Comparison of ENCODE assay signal across 34 cellular contexts in the genomic region with DNA sequence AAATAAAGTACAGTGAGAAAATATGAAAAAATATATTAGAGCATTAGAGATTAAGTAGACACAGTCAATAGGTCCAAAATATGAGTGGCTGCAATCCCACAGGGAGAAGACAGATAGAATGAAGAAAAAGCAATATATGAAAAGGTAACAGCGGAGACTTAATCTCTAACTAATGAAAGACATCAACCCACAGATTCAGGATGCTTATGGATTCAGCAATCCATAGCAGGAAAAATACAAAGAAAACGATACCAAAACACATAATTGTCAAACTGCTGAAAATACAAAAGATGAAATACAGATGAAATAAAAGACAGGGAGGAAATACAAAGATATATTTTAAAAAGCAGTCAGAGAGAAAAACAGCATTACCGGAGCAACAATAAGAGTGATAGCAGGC.
"Had no signal": no experiment of that assay in that cellular context is flagged by ENCODE, and none has a peak within 500 bp of the region (broad histone marks: within the 10 kb centered on the region; RNA-seq: fewer than 3 reads in every experiment).

No MANE protein-coding gene starts in this region.

- H3K27me3 ChIP-seq: MG63 had no signal

- H3K4me3 ChIP-seq: MG63 had no signal

- DNase-seq: Karpas-422, Kasumi-1, MG63, MM.1S, MV-4-11, NCI-H1048, NCI-H1092, NCI-H1092 treated with DMSO at 0.1 percent for 48 hours, NCI-H1105, NCI-H1105 treated with DMSO at 0.1 percent for 48 hours, NCI-H1417, NCI-H1417 treated with DMSO at 0.1 percent for 48 hours, NCI-H1436, NCI-H1436 treated with DMSO at 0.1 percent for 48 hours, NCI-H146, NCI-H1694, NCI-H1694 treated with DMSO at 0.1 percent for 48 hours, NCI-H187, NCI-H187 treated with DMSO at 0.1 percent for 48 hours, NCI-H1930, NCI-H2029 treated with DMSO at 0.1 percent for 48 hours, NCI-H2081, NCI-H2081 treated with DMSO at 0.1 percent for 48 hours, NCI-H2107, NCI-H2171, NCI-H2171 treated with DMSO at 0.1 percent for 48 hours, NCI-H2227 treated with DMSO at 0.1 percent for 48 hours, NCI-H226, NCI-H345, NCI-H446, NCI-H446 treated with DMSO at 0.1 percent for 48 hours, NCI-H510A, NCI-H510A treated with DMSO at 0.1 percent for 48 hours, NCI-H524 had no signal
